22 cellular contexts compared by ENCODE assay signal in genomic region chr13:98157609-98158008, GRCh38. TPM values are rescaled to one million over a fixed set of nuclear protein-coding genes. Genes with fewer than 3 reads are reported as not detected.
DNase-seq lines count a peak whose midpoint lies in the region; TF ChIP-seq lines count a peak whose summit lies in the region.
"Had no signal": no experiment of that assay in that cellular context is flagged by ENCODE, and none has a peak within 500 bp of the region (broad histone marks: within the 10 kb centered on the region; RNA-seq: fewer than 3 reads in every experiment).

No MANE protein-coding gene starts in this region.

- H3K4me1 ChIP-seq in H9 (ENCODE audit: insufficient read depth, low read length) (peaks cover 4% of the 10 kb centered on the region), smooth muscle cell (ENCODE audit: low read depth) (peaks cover 4% of the 10 kb centered on the region)
- H3K4me1 ChIP-seq in CD8-positive, alpha-beta memory T cell (ENCODE audit: insufficient read depth, low read length), result no peaks in the 10 kb centered on the region

- H3K4me3 ChIP-seq in SK-N-MC (no peak overlapping the region), smooth muscle cell (no peak overlapping the region)
- H3K4me3 ChIP-seq in CD8-positive, alpha-beta memory T cell (ENCODE audit: low read length), result no peak overlapping the region
- H3K4me3 ChIP-seq: GM12878, GM23248 had no signal

- H3K9ac ChIP-seq in H9 (ENCODE audit: extremely low read depth, insufficient read length, low read length) (no peak overlapping the region), SK-N-MC (ENCODE audit: insufficient read length) (no peak overlapping the region), smooth muscle cell (ENCODE audit: low read depth) (no peak overlapping the region)
- H3K9ac ChIP-seq: GM23248 had no signal

- H3K79me2 ChIP-seq in H9 (ENCODE audit: insufficient read depth, low read length) (peaks cover 13% of the 10 kb centered on the region; the same call in 1 of the 2 replicates), smooth muscle cell (ENCODE audit: low read depth) (peaks cover 97% of the 10 kb centered on the region)

- H3K27me3 ChIP-seq in H9 (ENCODE audit: insufficient read depth, low read length) (no peaks in the 10 kb centered on the region), smooth muscle cell (ENCODE audit: low read depth) (no peaks in the 10 kb centered on the region)
- H3K27me3 ChIP-seq in CD8-positive, alpha-beta memory T cell (ENCODE audit: insufficient read depth, low read length, poor library complexity, severe bottlenecking), result no peaks in the 10 kb centered on the region

- POLR2A ChIA-PET in CD8-positive, alpha-beta memory T cell (lab: Charles Lee), result no interaction called here

- H3K23ac ChIP-seq in H9 (ENCODE audit: insufficient read length, low read depth, low read length), result no peak overlapping the region

- no peak overlapping the region for H3K14ac ChIP-seq in H9 (ENCODE audit: insufficient read depth, low read length)

- no peak overlapping the region for H2AK5ac ChIP-seq in H9 (ENCODE audit: insufficient read length, low read length)

- H2AFZ ChIP-seq in H9 (ENCODE audit: low read length) (no peak overlapping the region), smooth muscle cell (ENCODE audit: low read depth) (no peak overlapping the region)
- H2AFZ ChIP-seq: GM23248 had no signal

- no peaks in the 10 kb centered on the region for H4K20me1 ChIP-seq in H9 (ENCODE audit: control insufficient read depth, insufficient read depth, insufficient read length)
- peaks cover 87% of the 10 kb centered on the region for H4K20me1 ChIP-seq in smooth muscle cell (ENCODE audit: low read depth)

- no peak overlapping the region for H3K27ac ChIP-seq in H9 (ENCODE audit: insufficient read length, low read depth, low read length)
- H3K27ac ChIP-seq in SK-N-MC, result peak overlapping the region; percentile 10
- peak overlapping the region; percentile 21 for H3K27ac ChIP-seq in smooth muscle cell (ENCODE audit: low read depth)
- H3K27ac ChIP-seq in CD8-positive, alpha-beta memory T cell (ENCODE audit: low read depth, low read length), result no peak overlapping the region
- H3K27ac ChIP-seq: GM23248, RWPE1 had no signal

- H3K4me3 Mint-ChIP-seq in H9, result no peak overlapping the region; a peak in 1 of 5 replicates
- peak overlapping the region; percentile 21 for H3K4me3 Mint-ChIP-seq in glutamatergic neuron (ENCODE audit: unreplicated experiment)
- no peak overlapping the region for H3K4me3 Mint-ChIP-seq in CD8-positive, alpha-beta memory T cell
- no peak overlapping the region for H3K4me3 Mint-ChIP-seq in activated T-cell treated with anti-CD3 and anti-CD28 coated beads, Interleukin-2, amount 50 U/mL, for 24 hours
- H3K4me3 Mint-ChIP-seq: CD4-positive, alpha-beta T cell had no signal

- H3K4ac ChIP-seq in H9 (ENCODE audit: low read depth, low read length), result no peak overlapping the region

- H2BK20ac ChIP-seq in H9 (ENCODE audit: low read depth, low read length, poor library complexity, severe bottlenecking), result no peak overlapping the region

- H4K8ac ChIP-seq in H9 (replicated peaks; ENCODE audit: insufficient read length, low read depth, low read length), result no peak overlapping the region

- no peak overlapping the region for H2BK12ac ChIP-seq in H9 (ENCODE audit: insufficient read length, low read depth, low read length)

- H2BK5ac ChIP-seq in H9 (ENCODE audit: insufficient read length, low read length), result no peak overlapping the region

- H3K27ac Mint-ChIP-seq in H9 (peak overlapping the region; percentile 43 to 65 (median 47); a peak in 5 of 7 replicates), glutamatergic neuron (ENCODE audit: unreplicated experiment) (no peak overlapping the region)
- no peak overlapping the region for H3K27ac Mint-ChIP-seq in CD8-positive, alpha-beta memory T cell
- H3K27ac Mint-ChIP-seq in activated T-cell treated with anti-CD3 and anti-CD28 coated beads, Interleukin-2, amount 50 U/mL, for 24 hours, result no peak overlapping the region
- H3K27ac Mint-ChIP-seq: CD4-positive, alpha-beta T cell had no signal

- no peak overlapping the region for H3T11ph ChIP-seq in H9 (ENCODE audit: low read length)

- no peaks in the 10 kb centered on the region for H3K23me2 ChIP-seq in H9 (ENCODE audit: insufficient read length, low read depth, low read length, poor library complexity, severe bottlenecking)

- H3K36me3 Mint-ChIP-seq in H9 (ENCODE audit: insufficient read depth in 1 of 3, low read depth in 3 of 3), result peaks cover 8 to 11% (median 9%) of the 10 kb centered on the region in 3 experiments
- H3K36me3 Mint-ChIP-seq in glutamatergic neuron (ENCODE audit: unreplicated experiment), result no peaks in the 10 kb centered on the region
- H3K36me3 Mint-ChIP-seq in CD8-positive, alpha-beta memory T cell, result no peaks in the 10 kb centered on the region
- no peaks in the 10 kb centered on the region for H3K36me3 Mint-ChIP-seq in activated T-cell treated with anti-CD3 and anti-CD28 coated beads, Interleukin-2, amount 50 U/mL, for 24 hours (ENCODE audit: low read depth)

- CTCF ChIA-PET in CD8-positive, alpha-beta memory T cell (lab: Charles Lee), result no interaction called here

- no peaks in the 10 kb centered on the region for H3K9me3 Mint-ChIP-seq in H9
- no peaks in the 10 kb centered on the region for H3K9me3 Mint-ChIP-seq in glutamatergic neuron (ENCODE audit: unreplicated experiment)
- H3K9me3 Mint-ChIP-seq in CD8-positive, alpha-beta memory T cell, result peaks cover 0 to 2% (median 0%) of the 10 kb centered on the region in 5 donors
- no peaks in the 10 kb centered on the region for H3K9me3 Mint-ChIP-seq in activated T-cell treated with anti-CD3 and anti-CD28 coated beads, Interleukin-2, amount 50 U/mL, for 24 hours
- H3K9me3 Mint-ChIP-seq: CD4-positive, alpha-beta T cell had no signal

- WGBS in H9 (ENCODE audit: extremely low coverage, insufficient read length, low lambda C conversion rate), result no CpG with 5 or more reads among the region's 1 CpG
- WGBS in smooth muscle cell (ENCODE audit: low lambda C conversion rate), result 88% methylated on average over 1 of the region's 1 CpG

- H3K4me1 Mint-ChIP-seq in H9, result peaks cover 28 to 33% of the 10 kb centered on the region in 2 experiments
- H3K4me1 Mint-ChIP-seq in glutamatergic neuron (ENCODE audit: low read depth, unreplicated experiment), result peaks cover 26% of the 10 kb centered on the region
- H3K4me1 Mint-ChIP-seq in CD8-positive, alpha-beta memory T cell, result no peaks in the 10 kb centered on the region
- H3K4me1 Mint-ChIP-seq in activated T-cell treated with anti-CD3 and anti-CD28 coated beads, Interleukin-2, amount 50 U/mL, for 24 hours (ENCODE audit: low read depth), result no peaks in the 10 kb centered on the region

- H4K5ac ChIP-seq in H9 (ENCODE audit: insufficient read length, low read depth, low read length), result no peak overlapping the region

- H4K91ac ChIP-seq in H9 (ENCODE audit: insufficient read length, low read depth, low read length), result no peak overlapping the region

- H3K56ac ChIP-seq in H9 (ENCODE audit: insufficient read length, low read depth, low read length), result no peak overlapping the region

- no peak overlapping the region for H2BK120ac ChIP-seq in H9 (ENCODE audit: low read depth, low read length, poor library complexity, severe bottlenecking)

- no peak overlapping the region for H2BK15ac ChIP-seq in H9 (ENCODE audit: low read depth, low read length)

- no peaks in the 10 kb centered on the region for H3F3A ChIP-seq in smooth muscle cell (ENCODE audit: low read depth)

- DNase-seq in H9 (no peak), SK-N-MC (ENCODE audit: low read depth, low spot score) (no peak), glutamatergic neuron (no peak), smooth muscle cell (lab: John Stamatoyannopoulos, UW; ENCODE audit: unreplicated experiment) (no peak), superior temporal gyrus (ENCODE audit: extremely low spot score) (no peak)
- DNase-seq in CD8-positive, alpha-beta memory T cell, result no peak
- no peak for DNase-seq in activated T-cell treated with anti-CD3 and anti-CD28 coated beads, Interleukin-2, amount 50 U/mL, for 24 hours
- DNase-seq: CD4-positive, alpha-beta T cell; DND-41; GM23248; MM.1S; NCI-H1092; NCI-H1436; NCI-H187 treated with DMSO at 0.1 percent for 48 hours; NCI-H2107; NCI-H2227 treated with DMSO at 0.1 percent for 48 hours; NCI-H510A; SHP77 treated with DMSO at 0.1 percent for 48 hours had no signal

- H3K36me3 ChIP-seq in SK-N-MC (ENCODE audit: insufficient read depth, low read length) (peaks cover 15% of the 10 kb centered on the region), smooth muscle cell (ENCODE audit: low read depth) (no peaks in the 10 kb centered on the region)
- H3K36me3 ChIP-seq in CD8-positive, alpha-beta memory T cell (ENCODE audit: insufficient read depth, low read length), result no peaks in the 10 kb centered on the region

- no peaks in the 10 kb centered on the region for H3K9me3 ChIP-seq in H9 (ENCODE audit: control insufficient read depth, low read depth, low read length)
- H3K9me3 ChIP-seq in SK-N-MC (ENCODE audit: low read depth, low read length), result no peaks in the 10 kb centered on the region
- H3K9me3 ChIP-seq in smooth muscle cell (replicated peaks; ENCODE audit: low read depth), result no peaks in the 10 kb centered on the region
- no peaks in the 10 kb centered on the region for H3K9me3 ChIP-seq in CD8-positive, alpha-beta memory T cell (ENCODE audit: low read length)

- no peak overlapping the region for H3K18ac ChIP-seq in H9 (ENCODE audit: insufficient read length, low read depth, low read length)

- TF ChIP-seq CTCF in H9 (conservative IDR thresholded peaks at IDR 0.05) (no peak), glutamatergic neuron (IDR thresholded peaks at IDR 0.05; ENCODE audit: partially characterized antibody, unreplicated experiment) (no peak), smooth muscle cell (IDR thresholded peaks at IDR 0.05; ENCODE audit: borderline replicate concordance, insufficient read depth, poor library complexity, severe bottlenecking) (no peak)

- no peaks in the 10 kb centered on the region for H3K27me3 Mint-ChIP-seq in H9 (ENCODE audit: low read depth)
- peaks cover 4% of the 10 kb centered on the region for H3K27me3 Mint-ChIP-seq in glutamatergic neuron (ENCODE audit: unreplicated experiment)
- H3K27me3 Mint-ChIP-seq in CD8-positive, alpha-beta memory T cell, result peaks cover 12 to 16% of the 10 kb centered on the region in 2 donors
- peaks cover 24% of the 10 kb centered on the region for H3K27me3 Mint-ChIP-seq in activated T-cell treated with anti-CD3 and anti-CD28 coated beads, Interleukin-2, amount 50 U/mL, for 24 hours

- H3K4me2 ChIP-seq in H9 (ENCODE audit: insufficient read depth, insufficient read length, low read length), result no peak overlapping the region
- H3K4me2 ChIP-seq in smooth muscle cell, result peak overlapping the region; percentile 5

- H3K79me1 ChIP-seq in H9 (ENCODE audit: insufficient read depth, low read depth, low read length, poor library complexity, severe bottlenecking), result peaks cover 2% of the 10 kb centered on the region

RNA-seq across cellular contexts. Expression of gene FARP1, which starts 14.7 kb away (rescaled TPM):
- 95.9 and 97.4 TPM in 2 replicates for total RNA-seq in H9 (2021)
- 233 TPM for total RNA-seq in glutamatergic neuron (ENCODE audit: unreplicated experiment)
- total RNA-seq in smooth muscle cell, result 59.4 and 66.5 TPM in 2 replicates
- polyA plus RNA-seq in smooth muscle cell, result 104 and 105 TPM in 2 replicates
- total RNA-seq in CD8-positive, alpha-beta memory T cell, result under 1 TPM; 0.26 to 0.27 TPM
- polyA plus RNA-seq in CD8-positive, alpha-beta memory T cell, result 0.16 TPM

RNA-seq across cellular contexts. Expression of gene RNF113B, which starts 19.5 kb away (rescaled TPM):
- total RNA-seq in H9 (2021) (not detected in 2 replicates), glutamatergic neuron (ENCODE audit: unreplicated experiment) (not detected), smooth muscle cell (not detected in 2 replicates)
- polyA plus RNA-seq in smooth muscle cell, result 0.38 TPM in 1 of 2 replicates, not detected in the other
- total RNA-seq in CD8-positive, alpha-beta memory T cell, result not detected
- not detected for polyA plus RNA-seq in CD8-positive, alpha-beta memory T cell
- total RNA-seq: A673; CD4-positive, alpha-beta T cell; GM12878; GM23248 had no signal
- polyA plus RNA-seq: BJ, GM12878, GM23248 had no signal

Comparison
In these comparisons a context has a peak if more than half of its experiments do, and no peak if none do; other contexts are left out.
1. H3K27ac ChIP-seq: peak in SK-N-MC (single experiment) and smooth muscle cell (single experiment); none in H9 (single experiment) and CD8-positive, alpha-beta memory T cell (single experiment).
2. H3K27ac Mint-ChIP-seq: peak in H9 (3 of 3); none in glutamatergic neuron (single experiment), CD8-positive, alpha-beta memory T cell (0 of 8) and activated T-cell treated with anti-CD3 and anti-CD28 coated beads, Interleukin-2, amount 50 U/mL, for 24 hours (single experiment).
3. RNA of gene FARP1, which starts 14.7 kb away (total RNA-seq): 233 TPM in glutamatergic neuron (single experiment), 95.9 to 97.4 TPM in H9 and 59.4 to 66.5 TPM in smooth muscle cell; 0.26 to 0.27 TPM in CD8-positive, alpha-beta memory T cell; every median in the first group is over 10 times any median in the second.